1 cellular context compared by ENCODE assay signal in the genomic region with DNA sequence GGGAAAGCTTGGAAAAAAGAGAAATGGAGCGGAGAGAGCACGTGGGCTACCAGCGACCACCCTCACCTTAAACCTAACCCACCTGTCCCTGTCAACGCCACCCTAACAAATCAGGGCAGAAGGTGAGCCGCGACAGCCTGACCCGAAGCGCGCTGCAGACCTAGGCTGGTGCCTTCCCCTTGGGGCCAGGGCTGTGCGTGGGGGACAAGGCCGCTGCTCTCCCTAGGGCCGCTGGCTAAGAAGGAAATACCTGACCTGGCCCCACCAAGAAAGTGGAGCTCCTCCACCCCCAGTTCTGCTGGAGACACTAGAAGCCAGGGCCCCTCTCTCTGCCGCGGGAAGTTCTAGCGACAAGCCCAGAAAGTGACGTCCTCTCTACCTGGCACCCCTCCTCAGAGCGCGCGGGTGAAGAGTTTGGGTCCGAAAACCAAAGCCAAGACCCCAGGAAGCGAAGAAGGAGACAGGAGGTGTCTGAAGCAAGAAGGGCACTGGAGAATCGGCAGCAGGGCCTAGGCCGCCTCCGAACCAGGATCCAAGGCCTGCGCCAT.
TF ChIP-seq lines count a peak whose summit lies in the region.

No MANE protein-coding gene starts in this region.

TF ChIP-seq in SK-N-SH treated with all-trans-retinoic acid at 6 μM for 48 hours, 23 proteins besides CTCF, POLR2A, EP300 and RAD21 (continued from another document):
- TF ChIP-seq, protein P1, sequence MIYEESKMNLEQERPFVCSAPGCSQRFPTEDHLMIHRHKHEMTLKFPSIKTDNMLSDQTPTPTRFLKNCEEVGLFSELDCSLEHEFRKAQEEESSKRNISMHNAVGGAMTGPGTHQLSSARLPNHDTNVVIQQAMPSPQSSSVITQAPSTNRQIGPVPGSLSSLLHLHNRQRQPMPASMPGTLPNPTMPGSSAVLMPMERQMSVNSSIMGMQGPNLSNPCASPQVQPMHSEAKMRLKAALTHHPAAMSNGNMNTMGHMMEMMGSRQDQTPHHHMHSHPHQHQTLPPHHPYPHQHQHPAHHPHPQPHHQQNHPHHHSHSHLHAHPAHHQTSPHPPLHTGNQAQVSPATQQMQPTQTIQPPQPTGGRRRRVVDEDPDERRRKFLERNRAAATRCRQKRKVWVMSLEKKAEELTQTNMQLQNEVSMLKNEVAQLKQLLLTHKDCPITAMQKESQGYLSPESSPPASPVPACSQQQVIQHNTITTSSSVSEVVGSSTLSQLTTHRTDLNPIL (CRISPR knock-in tag; IDR thresholded peaks at IDR 0.05; ENCODE audit: low read depth), result no peak
- TF ChIP-seq, protein P2, sequence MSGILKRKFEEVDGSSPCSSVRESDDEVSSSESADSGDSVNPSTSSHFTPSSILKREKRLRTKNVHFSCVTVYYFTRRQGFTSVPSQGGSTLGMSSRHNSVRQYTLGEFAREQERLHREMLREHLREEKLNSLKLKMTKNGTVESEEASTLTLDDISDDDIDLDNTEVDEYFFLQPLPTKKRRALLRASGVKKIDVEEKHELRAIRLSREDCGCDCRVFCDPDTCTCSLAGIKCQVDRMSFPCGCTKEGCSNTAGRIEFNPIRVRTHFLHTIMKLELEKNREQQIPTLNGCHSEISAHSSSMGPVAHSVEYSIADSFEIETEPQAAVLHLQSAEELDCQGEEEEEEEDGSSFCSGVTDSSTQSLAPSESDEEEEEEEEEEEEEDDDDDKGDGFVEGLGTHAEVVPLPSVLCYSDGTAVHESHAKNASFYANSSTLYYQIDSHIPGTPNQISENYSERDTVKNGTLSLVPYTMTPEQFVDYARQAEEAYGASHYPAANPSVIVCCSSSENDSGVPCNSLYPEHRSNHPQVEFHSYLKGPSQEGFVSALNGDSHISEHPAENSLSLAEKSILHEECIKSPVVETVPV (CRISPR knock-in tag; IDR thresholded peaks at IDR 0.05), result no peak
- TF ChIP-seq, protein P3, sequence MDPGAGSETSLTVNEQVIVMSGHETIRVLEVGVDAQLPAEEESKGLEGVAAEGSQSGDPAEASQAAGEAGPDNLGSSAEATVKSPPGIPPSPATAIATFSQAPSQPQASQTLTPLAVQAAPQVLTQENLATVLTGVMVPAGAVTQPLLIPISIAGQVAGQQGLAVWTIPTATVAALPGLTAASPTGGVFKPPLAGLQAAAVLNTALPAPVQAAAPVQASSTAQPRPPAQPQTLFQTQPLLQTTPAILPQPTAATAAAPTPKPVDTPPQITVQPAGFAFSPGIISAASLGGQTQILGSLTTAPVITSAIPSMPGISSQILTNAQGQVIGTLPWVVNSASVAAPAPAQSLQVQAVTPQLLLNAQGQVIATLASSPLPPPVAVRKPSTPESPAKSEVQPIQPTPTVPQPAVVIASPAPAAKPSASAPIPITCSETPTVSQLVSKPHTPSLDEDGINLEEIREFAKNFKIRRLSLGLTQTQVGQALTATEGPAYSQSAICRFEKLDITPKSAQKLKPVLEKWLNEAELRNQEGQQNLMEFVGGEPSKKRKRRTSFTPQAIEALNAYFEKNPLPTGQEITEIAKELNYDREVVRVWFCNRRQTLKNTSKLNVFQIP (CRISPR knock-in tag; IDR thresholded peaks at IDR 0.05; ENCODE audit: borderline replicate concordance, low read depth), result no peak
- TF ChIP-seq ZC3H10 (CRISPR knock-in tag; IDR thresholded peaks at IDR 0.05) (no peak), ZFP30 (CRISPR knock-in tag; IDR thresholded peaks at IDR 0.05) (no peak), GLIS3 (CRISPR knock-in tag; IDR thresholded peaks at IDR 0.05) (no peak), TCF4 (CRISPR knock-in tag; IDR thresholded peaks at IDR 0.05; ENCODE audit: borderline replicate concordance) (no peak), PPARA (CRISPR knock-in tag; IDR thresholded peaks at IDR 0.05; ENCODE audit: borderline replicate concordance) (no peak), ARNTL (CRISPR knock-in tag; IDR thresholded peaks at IDR 0.05; ENCODE audit: borderline replicate concordance, low read depth) (no peak), ZNF70 (CRISPR knock-in tag; IDR thresholded peaks at IDR 0.05) (no peak), ZFP3 (CRISPR knock-in tag; IDR thresholded peaks at IDR 0.05) (no peak)
- TF ChIP-seq, protein P4, sequence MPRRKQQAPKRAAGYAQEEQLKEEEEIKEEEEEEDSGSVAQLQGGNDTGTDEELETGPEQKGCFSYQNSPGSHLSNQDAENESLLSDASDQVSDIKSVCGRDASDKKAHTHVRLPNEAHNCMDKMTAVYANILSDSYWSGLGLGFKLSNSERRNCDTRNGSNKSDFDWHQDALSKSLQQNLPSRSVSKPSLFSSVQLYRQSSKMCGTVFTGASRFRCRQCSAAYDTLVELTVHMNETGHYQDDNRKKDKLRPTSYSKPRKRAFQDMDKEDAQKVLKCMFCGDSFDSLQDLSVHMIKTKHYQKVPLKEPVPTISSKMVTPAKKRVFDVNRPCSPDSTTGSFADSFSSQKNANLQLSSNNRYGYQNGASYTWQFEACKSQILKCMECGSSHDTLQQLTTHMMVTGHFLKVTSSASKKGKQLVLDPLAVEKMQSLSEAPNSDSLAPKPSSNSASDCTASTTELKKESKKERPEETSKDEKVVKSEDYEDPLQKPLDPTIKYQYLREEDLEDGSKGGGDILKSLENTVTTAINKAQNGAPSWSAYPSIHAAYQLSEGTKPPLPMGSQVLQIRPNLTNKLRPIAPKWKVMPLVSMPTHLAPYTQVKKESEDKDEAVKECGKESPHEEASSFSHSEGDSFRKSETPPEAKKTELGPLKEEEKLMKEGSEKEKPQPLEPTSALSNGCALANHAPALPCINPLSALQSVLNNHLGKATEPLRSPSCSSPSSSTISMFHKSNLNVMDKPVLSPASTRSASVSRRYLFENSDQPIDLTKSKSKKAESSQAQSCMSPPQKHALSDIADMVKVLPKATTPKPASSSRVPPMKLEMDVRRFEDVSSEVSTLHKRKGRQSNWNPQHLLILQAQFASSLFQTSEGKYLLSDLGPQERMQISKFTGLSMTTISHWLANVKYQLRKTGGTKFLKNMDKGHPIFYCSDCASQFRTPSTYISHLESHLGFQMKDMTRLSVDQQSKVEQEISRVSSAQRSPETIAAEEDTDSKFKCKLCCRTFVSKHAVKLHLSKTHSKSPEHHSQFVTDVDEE (CRISPR knock-in tag; IDR thresholded peaks at IDR 0.05), result no peak
